In genomic region chr17:21280081-21280518, GRCh38 we compare ENCODE assay signal across 8 cellular contexts. TPM values are rescaled to one million over a fixed set of nuclear protein-coding genes. Genes with fewer than 3 reads are reported as not detected.
DNase-seq lines count a peak whose midpoint lies in the region; ATAC-seq and TF ChIP-seq lines count a peak whose summit lies in the region.

No MANE protein-coding gene starts in this region.

- peak; percentile 98 for TF ChIP-seq CTCF in MM.1S (IDR thresholded peaks at IDR 0.05; ENCODE audit: low read length)
- peak; percentile 95 for TF ChIP-seq CTCF in SK-N-SH (IDR thresholded peaks at IDR 0.05)
- TF ChIP-seq CTCF in upper lobe of right lung (IDR thresholded peaks at IDR 0.05) = peak; percentile 99

- H4K12ac ChIP-seq in trophoblast cell (ENCODE audit: low read depth, low read length) = no peak overlapping the region

- 8% methylated on average over 4 of the region's 10 CpGs for WGBS in SK-N-SH (ENCODE audit: low lambda C conversion rate)
- WGBS in trophoblast cell (ENCODE audit: extremely low coverage, insufficient coverage, insufficient read length) = no CpG with 5 or more reads among the region's 10 CpGs

- H3K79me1 ChIP-seq in trophoblast cell (ENCODE audit: low read length) = peaks cover 9% of the 10 kb centered on the region

- H3K36me3 ChIP-seq in MM.1S (replicated peaks; ENCODE audit: insufficient read depth, low read length) = no peaks in the 10 kb centered on the region
- no peaks in the 10 kb centered on the region for H3K36me3 ChIP-seq in SK-N-SH (replicated peaks in 1 of 2; ENCODE audit: control insufficient read depth in 1 of 2, insufficient read depth in 2 of 2, low read length in 1 of 2)
- H3K36me3 ChIP-seq in trophoblast cell (ENCODE audit: control insufficient read depth in 1 of 2, insufficient read depth in 2 of 2, low read length in 2 of 2) = no peaks in the 10 kb centered on the region
- no peaks in the 10 kb centered on the region for H3K36me3 ChIP-seq in upper lobe of right lung

- CTCF ChIA-PET in SK-N-SH (lab: Yijun Ruan, JAX) = interaction anchor here (0.6 to 9.0 kb wide), 34 partner anchors 9 to 249 kb away, joined by 3 to 91 read pairs (median 5); partner anchors contain the start of genes DHRS7B and NATD1

- H3K23ac ChIP-seq in trophoblast cell (ENCODE audit: low read length) = no peak overlapping the region

- peak; percentile 90 for DNase-seq in D341Med (ENCODE audit: low spot score)
- peak; percentile 88 for DNase-seq in MM.1S
- DNase-seq in SK-N-SH = peak; percentile 93
- DNase-seq in activated gamma-delta T cell treated with anti-CD3 and anti-CD28 coated beads, Interleukin-2, amount 50 U/mL, for 16 hours (ENCODE audit: low read depth) = peak; percentile 85
- peak; percentile 77 for DNase-seq in globus pallidus (ENCODE audit: low spot score)
- peak; percentile 86 to 94 for DNase-seq in trophoblast cell
- peak; percentile 95 for DNase-seq in upper lobe of right lung

- H3K4me2 ChIP-seq in MM.1S (ENCODE audit: low read depth, low read length) = peak overlapping the region; percentile 30; the same call in 1 of the 2 replicates
- H3K4me2 ChIP-seq in SK-N-SH = no peak overlapping the region
- no peak overlapping the region for H3K4me2 ChIP-seq in trophoblast cell (ENCODE audit: low read length)

- peak overlapping the region; percentile 71 for H2AFZ ChIP-seq in MM.1S (ENCODE audit: low read length)
- no peak overlapping the region for H2AFZ ChIP-seq in SK-N-SH (ENCODE audit: low read depth)
- no peak overlapping the region for H2AFZ ChIP-seq in trophoblast cell (ENCODE audit: insufficient read depth, low read length, poor library complexity)

- H4K91ac ChIP-seq in trophoblast cell (ENCODE audit: low read depth, low read length) = no peak overlapping the region

- peaks cover 3% of the 10 kb centered on the region for H3F3A ChIP-seq in MM.1S (ENCODE audit: insufficient read depth, low read length)
- H3F3A ChIP-seq in SK-N-SH (replicated peaks; ENCODE audit: insufficient read depth) = peaks cover 23% of the 10 kb centered on the region

- no peak for TF ChIP-seq EP300 in SK-N-SH (IDR thresholded peaks at IDR 0.05; ENCODE audit: borderline replicate concordance in 1 of 2, low read depth in 1 of 2, low read length in 1 of 2)

- H3K4ac ChIP-seq in trophoblast cell (ENCODE audit: low read depth, low read length) = no peak overlapping the region

- TF ChIP-seq RAD21 in SK-N-SH (IDR thresholded peaks at IDR 0.05; ENCODE audit: low read length) = peak; percentile 95

- no peak overlapping the region for H4K8ac ChIP-seq in trophoblast cell (ENCODE audit: low read depth, low read length)

- no peak overlapping the region for H2AK5ac ChIP-seq in trophoblast cell (ENCODE audit: low read length)

- H2BK12ac ChIP-seq in trophoblast cell (ENCODE audit: low read length) = no peak overlapping the region

- intact Hi-C loops in upper lobe of right lung (cut with DNase I) = no loop called here

- H2BK120ac ChIP-seq in trophoblast cell (ENCODE audit: insufficient read depth, low read length, poor library complexity) = no peak overlapping the region

- no peaks in the 10 kb centered on the region for H3K9me2 ChIP-seq in MM.1S (replicated peaks; ENCODE audit: insufficient read depth, low read length)
- H3K9me2 ChIP-seq in SK-N-SH = no peaks in the 10 kb centered on the region

- POLR2A ChIA-PET in SK-N-SH (lab: Yijun Ruan, JAX) = no interaction called here

- no peak overlapping the region for H3K27ac ChIP-seq in MM.1S (ENCODE audit: low read length)
- no peak overlapping the region for H3K27ac ChIP-seq in SK-N-SH (ENCODE audit: low read depth in 2 of 2, low read length in 1 of 2)
- no peak overlapping the region for H3K27ac ChIP-seq in trophoblast cell (ENCODE audit: low read depth, low read length)
- no peak overlapping the region for H3K27ac ChIP-seq in upper lobe of right lung

- H3K4me1 ChIP-seq in MM.1S (ENCODE audit: low read length) (peaks cover 19% of the 10 kb centered on the region), SK-N-SH (ENCODE audit: control insufficient read depth in 1 of 2, insufficient read depth in 2 of 2, low read depth in 1 of 2, low read length in 1 of 2) (peaks cover 14 to 21% of the 10 kb centered on the region in 2 experiments; a peak in 2 of 4 replicates), trophoblast cell (ENCODE audit: control insufficient read depth in 1 of 2, insufficient read depth in 2 of 2, low read length in 2 of 2) (peaks cover 12 to 14% of the 10 kb centered on the region in 2 experiments), upper lobe of right lung (peaks cover 33% of the 10 kb centered on the region)

- H3K9ac ChIP-seq in MM.1S (ENCODE audit: low read length) (no peak overlapping the region), SK-N-SH (no peak overlapping the region), trophoblast cell (ENCODE audit: low read length) (no peak overlapping the region)

- H4K20me1 ChIP-seq in MM.1S (ENCODE audit: insufficient read depth, low read length) (no peaks in the 10 kb centered on the region), SK-N-SH (ENCODE audit: insufficient read depth) (peaks cover 2% of the 10 kb centered on the region; the same call in 1 of the 2 replicates)

- ATAC-seq in GM21723 (IDR thresholded peaks at IDR 0.05; ENCODE audit: unreplicated experiment) (peak; percentile 31), upper lobe of right lung (peak; percentile 73)

- H3K18ac ChIP-seq in trophoblast cell (ENCODE audit: low read length) = no peak overlapping the region

- H3K4me3 ChIP-seq in MM.1S (ENCODE audit: low read length) (no peak overlapping the region), SK-N-SH (ENCODE audit: low read depth in 2 of 2, low read length in 1 of 2) (no peak overlapping the region; a peak in 1 of 4 replicates), trophoblast cell (ENCODE audit: low read depth, low read length) (no peak overlapping the region), upper lobe of right lung (no peak overlapping the region)

- H3K79me2 ChIP-seq in MM.1S (ENCODE audit: low read length) (peaks cover 6% of the 10 kb centered on the region), SK-N-SH (ENCODE audit: insufficient read depth) (peaks cover 5% of the 10 kb centered on the region), trophoblast cell (ENCODE audit: control insufficient read depth, insufficient read depth, low read length, poor library complexity) (peaks cover 8% of the 10 kb centered on the region)

- H3K14ac ChIP-seq in trophoblast cell (ENCODE audit: low read length) = no peak overlapping the region

- H2BK5ac ChIP-seq in trophoblast cell (ENCODE audit: low read depth, low read length, poor library complexity) = no peak overlapping the region

- H3K9me3 ChIP-seq in MM.1S (replicated peaks; ENCODE audit: insufficient read depth, low read length) (no peaks in the 10 kb centered on the region), SK-N-SH (no peaks in the 10 kb centered on the region), trophoblast cell (ENCODE audit: insufficient read depth, low read depth, low read length) (no peaks in the 10 kb centered on the region), upper lobe of right lung (no peaks in the 10 kb centered on the region)

- H3K27me3 ChIP-seq in MM.1S (replicated peaks; ENCODE audit: insufficient read depth, low read length) (no peaks in the 10 kb centered on the region), SK-N-SH (ENCODE audit: insufficient read depth) (no peaks in the 10 kb centered on the region), trophoblast cell (ENCODE audit: insufficient read depth, low read length) (no peaks in the 10 kb centered on the region), upper lobe of right lung (no peaks in the 10 kb centered on the region)

TF ChIP-seq in SK-N-SH, 30 proteins besides CTCF, POLR2A, EP300 and RAD21 (continues in another document):
- TF ChIP-seq MAX (IDR thresholded peaks at IDR 0.05; ENCODE audit: low read depth) (peak; percentile 84), SMC3 (IDR thresholded peaks at IDR 0.05; ENCODE audit: low read depth, low read length) (peak; percentile 97), CHD2 (IDR thresholded peaks at IDR 0.05; ENCODE audit: low read length, partially characterized antibody) (peak; percentile 46), PBX3 (IDR thresholded peaks at IDR 0.05) (no peak), RXRA (IDR thresholded peaks at IDR 0.05; ENCODE audit: borderline replicate concordance, low read depth) (no peak), MXI1 (IDR thresholded peaks at IDR 0.05; ENCODE audit: low read depth, low read length) (peak; percentile 92), MEF2A (IDR thresholded peaks at IDR 0.05; ENCODE audit: borderline replicate concordance, low read depth) (no peak), IRF3 (IDR thresholded peaks at IDR 0.05; ENCODE audit: low read depth, low read length) (no peak), NFIC (IDR thresholded peaks at IDR 0.05; ENCODE audit: borderline replicate concordance) (no peak)

RNA-seq across cellular contexts. Expression of gene MAP2K3, which starts 4.4 kb away (rescaled TPM):
- 21.2 and 30.0 TPM in 2 replicates for polyA plus RNA-seq in SK-N-SH (2012; rRNA removed)
- 26.0 and 35.8 TPM in 2 replicates for polyA plus RNA-seq in SK-N-SH (2012; cell fraction: cytosol; rRNA removed)
- polyA plus RNA-seq in SK-N-SH (2012; cell fraction: nucleus; rRNA removed) = 74.2 and 81.7 TPM in 2 replicates
- polyA plus RNA-seq in trophoblast cell (2013) = 23.0 and 23.8 TPM in 2 replicates
- total RNA-seq in upper lobe of right lung = 68.3 TPM

RNA-seq across cellular contexts. Expression of gene NATD1, which starts 26.9 kb away (rescaled TPM):
- 3.9 and 4.0 TPM in 2 replicates for polyA plus RNA-seq in SK-N-SH (2012; rRNA removed)
- polyA plus RNA-seq in SK-N-SH (2012; cell fraction: cytosol; rRNA removed) = 2.1 and 3.4 TPM in 2 replicates
- 5.6 and 5.7 TPM in 2 replicates for polyA plus RNA-seq in SK-N-SH (2012; cell fraction: nucleus; rRNA removed)
- 30.2 and 32.0 TPM in 2 replicates for polyA plus RNA-seq in trophoblast cell (2013)
- 19.5 TPM for total RNA-seq in upper lobe of right lung
